8 cellular contexts compared by ENCODE assay signal in genomic region chr5:33439905-33440481, GRCh38. TPM values are rescaled to one million over a fixed set of nuclear protein-coding genes. Genes with fewer than 3 reads are reported as not detected.
DNase-seq lines count a peak whose midpoint lies in the region; ATAC-seq and TF ChIP-seq lines count a peak whose summit lies in the region.

No MANE protein-coding gene starts in this region.

- H3K4me1 Mint-ChIP-seq in neural progenitor cell, result peaks cover 11% of the 10 kb centered on the region
- H3K4me1 Mint-ChIP-seq in activated T-helper 17 cell treated with anti-CD3 and anti-CD28 coated beads, Interleukin-2, amount 50 U/mL, for 72 hours, result peaks cover 20% of the 10 kb centered on the region

- peaks cover 4% of the 10 kb centered on the region for H3K36me3 Mint-ChIP-seq in neural progenitor cell
- peaks cover 26% of the 10 kb centered on the region for H3K36me3 Mint-ChIP-seq in activated T-helper 17 cell treated with anti-CD3 and anti-CD28 coated beads, Interleukin-2, amount 50 U/mL, for 72 hours (ENCODE audit: low read depth)

- peak overlapping the region; percentile 92 for H3K27ac ChIP-seq in colonic mucosa
- H3K27ac ChIP-seq in neural progenitor cell, result no peak overlapping the region

- ATAC-seq in HG03025 (IDR thresholded peaks at IDR 0.05; ENCODE audit: low FRiP score, unreplicated experiment), result no peak
- no peak for ATAC-seq in activated T-helper 17 cell treated with anti-CD3 and anti-CD28 coated beads, Interleukin-2, amount 50 U/mL, for 72 hours (replicated peaks)

- peak overlapping the region; percentile 85 for H3K4me2 ChIP-seq in neural progenitor cell

- peaks cover 56% of the 10 kb centered on the region for H3K79me2 ChIP-seq in neural progenitor cell (ENCODE audit: low read depth)

- H3K4me1 ChIP-seq in colonic mucosa, result peaks cover 5% of the 10 kb centered on the region
- H3K4me1 ChIP-seq in neural progenitor cell, result peaks cover 13% of the 10 kb centered on the region

- H2AFZ ChIP-seq in neural progenitor cell (replicated peaks), result peak overlapping the region; percentile 80

- H3K9ac ChIP-seq in colonic mucosa (ENCODE audit: low read depth in 2 of 2, low read length in 2 of 2) (peak overlapping the region; percentile 70 to 97), neural progenitor cell (peak overlapping the region; percentile 35)

- H3K27ac Mint-ChIP-seq in neural progenitor cell, result no peak overlapping the region
- no peak overlapping the region for H3K27ac Mint-ChIP-seq in activated T-helper 17 cell treated with anti-CD3 and anti-CD28 coated beads, Interleukin-2, amount 50 U/mL, for 72 hours

- H3K27me3 Mint-ChIP-seq in neural progenitor cell (ENCODE audit: insufficient read depth, low read depth), result no peaks in the 10 kb centered on the region
- H3K27me3 Mint-ChIP-seq in activated T-helper 17 cell treated with anti-CD3 and anti-CD28 coated beads, Interleukin-2, amount 50 U/mL, for 72 hours, result no peaks in the 10 kb centered on the region

- H3K36me3 ChIP-seq in colonic mucosa (no peaks in the 10 kb centered on the region), neural progenitor cell (no peaks in the 10 kb centered on the region)

- intact Hi-C loops in colonic mucosa (cut with DNase I), result loop anchor here (5.0 kb wide), 1 partner anchor 492 kb away; no protein-coding TSS in a partner anchor

- H3K4me3 ChIP-seq in Jurkat, Clone E6-1 (ENCODE audit: low read length), result peak overlapping the region; percentile 89
- H3K4me3 ChIP-seq in colonic mucosa, result peak overlapping the region; percentile 70
- H3K4me3 ChIP-seq in neural progenitor cell, result peak overlapping the region; percentile 79

- no peaks in the 10 kb centered on the region for H3K9me3 ChIP-seq in colonic mucosa
- no peaks in the 10 kb centered on the region for H3K9me3 ChIP-seq in neural progenitor cell (ENCODE audit: low read depth)

- H3K4me3 Mint-ChIP-seq in neural progenitor cell, result no peak overlapping the region
- H3K4me3 Mint-ChIP-seq in activated T-helper 17 cell treated with anti-CD3 and anti-CD28 coated beads, Interleukin-2, amount 50 U/mL, for 72 hours, result no peak overlapping the region

- no peaks in the 10 kb centered on the region for H3K27me3 ChIP-seq in colonic mucosa
- H3K27me3 ChIP-seq in neural progenitor cell, result no peaks in the 10 kb centered on the region

- H4K20me1 ChIP-seq in neural progenitor cell (ENCODE audit: low read depth), result peaks cover 4% of the 10 kb centered on the region

- peaks cover 28% of the 10 kb centered on the region for H3F3A ChIP-seq in neural progenitor cell (ENCODE audit: low read depth)

- no peaks in the 10 kb centered on the region for H3K9me3 Mint-ChIP-seq in neural progenitor cell
- H3K9me3 Mint-ChIP-seq in activated T-helper 17 cell treated with anti-CD3 and anti-CD28 coated beads, Interleukin-2, amount 50 U/mL, for 72 hours, result no peaks in the 10 kb centered on the region

- peak; percentile 27 for DNase-seq in CD1c-positive myeloid dendritic cell (ENCODE audit: extremely low spot score)
- DNase-seq in Jurkat, Clone E6-1 (ENCODE audit: low read depth, low spot score), result peak; percentile 9
- DNase-seq in colonic mucosa, result no peak
- no peak for DNase-seq in neural progenitor cell (ENCODE audit: low spot score)
- no peak for DNase-seq in MV-4-11 (lab: John Stamatoyannopoulos, UW)
- no peak for DNase-seq in stimulated activated CD4-positive, alpha-beta T cell treated with anti-CD3 and anti-CD28 coated beads, Interleukin-2, amount 100 ng/mL, for 48 hours

- TF ChIP-seq CTCF in colonic mucosa (IDR thresholded peaks at IDR 0.05) (no peak), neural progenitor cell (IDR thresholded peaks at IDR 0.05) (no peak)

RNA-seq across cellular contexts. Expression of gene TARS1, which starts 0.8 kb away (rescaled TPM):
- polyA plus RNA-seq in Jurkat, Clone E6-1 (2012; ENCODE audit: insufficient read depth, insufficient read length), result 168 TPM
- 100 to 1,000 TPM; 146 to 187 TPM for total RNA-seq in colonic mucosa
- 73.6 and 123 TPM in 2 replicates for total RNA-seq in neural progenitor cell (ENCODE audit: low replicate concordance)
- total RNA-seq in activated T-helper 17 cell treated with anti-CD3 and anti-CD28 coated beads, Interleukin-2, amount 50 U/mL, for 72 hours, result 100 to 1,000 TPM; 157 to 227 TPM

Comparison
In these comparisons a context has a peak if more than half of its experiments do, and no peak if none do; other contexts are left out.
1. DNase-seq: peak in CD1c-positive myeloid dendritic cell (single experiment) and Jurkat, Clone E6-1 (single experiment); none in colonic mucosa (single experiment), neural progenitor cell (single experiment), MV-4-11 (single experiment) and stimulated activated CD4-positive, alpha-beta T cell treated with anti-CD3 and anti-CD28 coated beads, Interleukin-2, amount 100 ng/mL, for 48 hours (0 of 2).
2. Peak in every context shown above with its lines, with median percentiles within 50 percentile points of each other: H3K4me3 ChIP-seq.